Comparison of ENCODE assay signal across 35 cellular contexts in genomic region chr7:138287549-138287948, GRCh38.
"Had no signal": no experiment of that assay in that cellular context is flagged by ENCODE, and none has a peak within 500 bp of the region (broad histone marks: within the 10 kb centered on the region; RNA-seq: fewer than 3 reads in every experiment).

No MANE protein-coding gene starts in this region.

- H3K4me3 ChIP-seq: MG63 had no signal

- DNase-seq: Karpas-422, Kasumi-1, MG63, MM.1S, MV-4-11, NCI-H1048, NCI-H1092, NCI-H1092 treated with DMSO at 0.1 percent for 48 hours, NCI-H1105, NCI-H1105 treated with DMSO at 0.1 percent for 48 hours, NCI-H1417, NCI-H1417 treated with DMSO at 0.1 percent for 48 hours, NCI-H1436, NCI-H1436 treated with DMSO at 0.1 percent for 48 hours, NCI-H146, NCI-H1694, NCI-H1694 treated with DMSO at 0.1 percent for 48 hours, NCI-H187, NCI-H187 treated with DMSO at 0.1 percent for 48 hours, NCI-H1930, NCI-H2029, NCI-H2029 treated with DMSO at 0.1 percent for 48 hours, NCI-H2081, NCI-H2081 treated with DMSO at 0.1 percent for 48 hours, NCI-H2107, NCI-H2171, NCI-H2171 treated with DMSO at 0.1 percent for 48 hours, NCI-H2227 treated with DMSO at 0.1 percent for 48 hours, NCI-H226, NCI-H345, NCI-H446, NCI-H446 treated with DMSO at 0.1 percent for 48 hours, NCI-H510A, NCI-H510A treated with DMSO at 0.1 percent for 48 hours, NCI-H524 had no signal

- H3K36me3 ChIP-seq: MG63 had no signal

- H3K27me3 ChIP-seq: MG63 had no signal

- H3K9me3 ChIP-seq: MG63 had no signal
